In the genomic region with DNA sequence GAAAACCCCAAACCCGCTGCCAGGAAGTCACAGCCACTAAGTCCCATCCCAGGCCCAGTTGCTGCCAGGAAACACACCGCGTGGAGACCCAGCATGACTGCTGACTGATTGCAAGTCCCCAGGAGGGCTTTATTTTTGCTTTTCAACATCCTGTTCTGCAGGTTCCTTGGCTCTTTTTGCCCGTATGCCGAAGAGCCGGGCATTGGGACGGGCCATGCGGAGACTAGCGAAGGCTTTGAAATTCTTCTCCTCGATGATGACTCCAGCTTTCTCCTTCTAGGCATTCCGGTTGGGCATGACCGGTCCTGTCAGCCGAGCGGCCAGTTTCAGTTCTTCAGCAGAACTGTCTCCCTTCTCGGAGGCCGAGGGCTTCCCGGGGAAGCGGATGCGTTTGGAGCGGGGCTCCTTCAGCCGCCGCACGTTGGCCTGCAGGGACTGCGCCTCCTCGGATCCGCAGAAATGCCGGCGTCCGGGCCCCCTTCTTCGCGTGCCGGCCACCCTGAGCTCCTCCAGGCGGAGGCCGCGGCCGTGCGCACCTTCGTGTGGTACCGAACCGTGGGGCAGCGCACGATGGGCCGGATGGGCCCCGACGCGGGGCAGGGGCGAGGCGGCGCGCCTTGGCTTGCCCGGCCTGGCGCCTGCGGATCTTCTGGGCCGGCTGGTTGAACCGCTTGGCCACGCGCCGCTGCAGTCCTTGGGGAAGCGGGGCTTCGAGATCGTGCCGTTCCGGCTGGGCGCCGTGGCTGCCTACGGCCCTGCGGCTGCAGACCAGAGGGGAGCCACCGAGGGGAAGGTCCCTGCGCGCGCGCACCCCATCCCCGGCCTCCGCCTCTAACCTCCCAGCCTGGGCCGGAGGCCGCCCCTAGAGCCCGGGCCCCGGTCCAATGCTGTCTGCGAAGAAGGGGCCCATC, we compare ENCODE assay signal across 9 cellular contexts. TPM values are rescaled to one million over a fixed set of nuclear protein-coding genes. Genes with fewer than 3 reads are reported as not detected.
DNase-seq lines count a peak whose midpoint lies in the region; ATAC-seq and TF ChIP-seq lines count a peak whose summit lies in the region.
"Had no signal": no experiment of that assay in that cellular context is flagged by ENCODE, and none has a peak within 500 bp of the region (broad histone marks: within the 10 kb centered on the region; RNA-seq: fewer than 3 reads in every experiment).

No MANE protein-coding gene starts in this region.

- in situ Hi-C loops in HAP-1 (cut with MboI; ENCODE audit: low sequenced_read_pairs), result no loop called here

- H3K36me3 ChIP-seq in HUES64 (ENCODE audit: insufficient read depth, low read length) (no peaks in the 10 kb centered on the region), esophagus (ENCODE audit: control insufficient read depth in 2 of 2, insufficient read depth in 2 of 2, low read length in 1 of 2) (peaks cover 0 to 5% of the 10 kb centered on the region in 2 donors), HAP-1 (replicated peaks) (no peaks in the 10 kb centered on the region)

- DNase-seq in AG09309 (ENCODE audit: low read depth) (peak; percentile 1), dedifferentiated amniotic fluid mesenchymal stem cell (ENCODE audit: extremely low spot score) (no peak), germinal center (ENCODE audit: low spot score) (no peak), HAP-1 (ENCODE audit: low spot score in 2 of 2) (no peak)
- DNase-seq: NCI-H187 had no signal

- H3K4me1 Mint-ChIP-seq in nephron, result no peaks in the 10 kb centered on the region

- peak overlapping the region in 2 of 3 experiments; percentile 17 to 60 for H3K4me3 Mint-ChIP-seq in nephron

- H3K27me3 Mint-ChIP-seq in nephron (ENCODE audit: low read depth), result peaks cover 16% of the 10 kb centered on the region

- no peak for ATAC-seq in HG03135 (IDR thresholded peaks at IDR 0.05; ENCODE audit: unreplicated experiment)

- no peaks in the 10 kb centered on the region for H3K27me3 ChIP-seq in HUES64 (ENCODE audit: insufficient read depth, low read length)
- no peaks in the 10 kb centered on the region for H3K27me3 ChIP-seq in esophagus (ENCODE audit: control insufficient read depth in 1 of 2, insufficient read depth in 2 of 2, low read length in 2 of 2)
- no peaks in the 10 kb centered on the region for H3K27me3 ChIP-seq in HAP-1 (ENCODE audit: low read depth)

- peak overlapping the region; percentile 49 for H3K9ac ChIP-seq in HUES64 (ENCODE audit: low read depth, low read length)

- no peak overlapping the region for H3K27ac ChIP-seq in HUES64 (ENCODE audit: low read depth, low read length)
- H3K27ac ChIP-seq in esophagus (ENCODE audit: low read depth in 2 of 2, low read length in 1 of 2), result peak overlapping the region; percentile 85 to 86

- TF ChIP-seq CTCF in AG09309 (IDR thresholded peaks at IDR 0.05; ENCODE audit: control insufficient read depth, insufficient read depth, low read depth, low read length, missing control alignments) (no peak), nephron (IDR thresholded peaks at IDR 0.05; ENCODE audit: unreplicated experiment in 3 of 3) (no peak)

- no peaks in the 10 kb centered on the region; the same call in 1 of the 2 replicates for H3K4me1 ChIP-seq in HUES64 (ENCODE audit: insufficient read depth, low read length)
- peaks cover 4 to 6% of the 10 kb centered on the region in 2 donors for H3K4me1 ChIP-seq in esophagus (ENCODE audit: control insufficient read depth in 2 of 2, insufficient read depth in 2 of 2, low read length in 1 of 2)
- H3K4me1 ChIP-seq in HAP-1, result no peaks in the 10 kb centered on the region

- no peak overlapping the region for H3K27ac Mint-ChIP-seq in nephron

- peaks cover 2% of the 10 kb centered on the region for H3K9me3 Mint-ChIP-seq in nephron

- H3K4me3 ChIP-seq in AG09309 (ENCODE audit: control insufficient read depth, low read depth, low read length) (peak overlapping the region; percentile 19), HUES64 (ENCODE audit: low read length) (peak overlapping the region; percentile 32), esophagus (ENCODE audit: low read depth in 1 of 2, low read length in 2 of 2) (peak overlapping the region; percentile 40 to 47), HAP-1 (no peak overlapping the region)

- H3K36me3 Mint-ChIP-seq in nephron (ENCODE audit: low read depth), result peaks cover 10% of the 10 kb centered on the region

- H3K9me3 ChIP-seq in HUES64 (ENCODE audit: insufficient read depth, low read depth, low read length) (no peaks in the 10 kb centered on the region), esophagus (ENCODE audit: control insufficient read depth in 2 of 2, insufficient read depth in 1 of 2, low read depth in 1 of 2, low read length in 1 of 2) (no peaks in the 10 kb centered on the region), HAP-1 (no peaks in the 10 kb centered on the region)

- 87% methylated on average over 79 of the region's 79 CpGs for WGBS in HUES64
- 5 to 7% methylated on average over 67 to 79 of the region's 79 CpGs for WGBS in esophagus, 2 donors

RNA-seq across cellular contexts. Expression of a gene that starts 15.2 kb away (rescaled TPM):
- not detected for polyA plus RNA-seq in HUES64 (2013, experiment 1 of 2)
- not detected for polyA plus RNA-seq in HUES64 (2013, experiment 2 of 2)
- not detected for polyA plus RNA-seq in esophagus

RNA-seq across cellular contexts. Expression of a gene that starts 19.7 kb away (rescaled TPM):
- not detected for polyA plus RNA-seq in HUES64 (2013, experiment 1 of 2)
- not detected for polyA plus RNA-seq in HUES64 (2013, experiment 2 of 2)
- under 1 TPM; 0.01 to 0.04 TPM for polyA plus RNA-seq in esophagus

RNA-seq across cellular contexts. Expression of a gene that starts 41.5 kb away (rescaled TPM):
- 3.1 TPM for polyA plus RNA-seq in HUES64 (2013, experiment 1 of 2)
- polyA plus RNA-seq in HUES64 (2013, experiment 2 of 2), result 4.6 TPM
- polyA plus RNA-seq in esophagus, result not detected

RNA-seq across cellular contexts. Expression of a gene that starts 55.3 kb away (rescaled TPM):
- not detected for polyA plus RNA-seq in HUES64 (2013, experiment 1 of 2)
- not detected for polyA plus RNA-seq in HUES64 (2013, experiment 2 of 2)
- polyA plus RNA-seq in esophagus, result 1 to 10 TPM; 2.8 to 3.0 TPM
